Comparison of ENCODE assay signal across 9 cellular contexts in genomic region chr6:155154158-155154830, GRCh38.
DNase-seq lines count a peak whose midpoint lies in the region; TF ChIP-seq lines count a peak whose summit lies in the region.
"Had no signal": no experiment of that assay in that cellular context is flagged by ENCODE, and none has a peak within 500 bp of the region (broad histone marks: within the 10 kb centered on the region; RNA-seq: fewer than 3 reads in every experiment).

No MANE protein-coding gene starts in this region.

- WGBS in urinary bladder: 40% methylated on average over 11 of the region's 11 CpGs
- WGBS in adrenal gland, 4 donors: 67 to 75% (median 73%) methylated on average over 11 of the region's 11 CpGs

- CTCF ChIA-PET in GM10248 (lab: Yijun Ruan, JAX): interaction anchor here (0.7 to 2.2 kb wide), 9 partner anchors 9 to 478 kb away, joined by 3 to 6 read pairs (median 4); no protein-coding TSS in a partner anchor

- no peaks in the 10 kb centered on the region for H3K9me3 ChIP-seq in fibroblast of lung (ENCODE audit: control insufficient read depth, insufficient read depth, low read depth, low read length)
- no peaks in the 10 kb centered on the region for H3K9me3 ChIP-seq in adrenal gland (replicated peaks in 1 of 3)
- H3K9me3 ChIP-seq: HAP-1 had no signal

- H3K4me2 ChIP-seq in fibroblast of lung (ENCODE audit: extremely low read depth, insufficient read depth, low read length): peak overlapping the region; percentile 65

- POLR2A ChIA-PET in GM10248 (lab: Yijun Ruan, JAX): no interaction called here

- H3K4me1 ChIP-seq in fibroblast of lung (ENCODE audit: control insufficient read depth, extremely low read depth, insufficient read depth, low read length): peaks cover 14% of the 10 kb centered on the region
- no peaks in the 10 kb centered on the region for H3K4me1 ChIP-seq in urinary bladder (ENCODE audit: insufficient read depth)
- peaks cover 0 to 6% of the 10 kb centered on the region in 2 donors for H3K4me1 ChIP-seq in adrenal gland (replicated peaks in 1 of 2)

- H3K36me3 ChIP-seq in fibroblast of lung (ENCODE audit: control insufficient read depth, insufficient read depth, low read length): no peaks in the 10 kb centered on the region
- H3K36me3 ChIP-seq in urinary bladder (ENCODE audit: insufficient read depth): no peaks in the 10 kb centered on the region
- H3K36me3 ChIP-seq in adrenal gland (replicated peaks in 1 of 2): no peaks in the 10 kb centered on the region
- H3K36me3 ChIP-seq: HAP-1 had no signal

- TF ChIP-seq POLR2A in adrenal gland (IDR thresholded peaks at IDR 0.05): no peak

- peak overlapping the region; percentile 19 for H2AFZ ChIP-seq in fibroblast of lung (ENCODE audit: low read length)

- peak; percentile 81 for DNase-seq in AG20443 (ENCODE audit: low spot score)
- DNase-seq in HS-5 (ENCODE audit: low read depth): peak; percentile 81
- peak; percentile 45 for DNase-seq in SW480 (ENCODE audit: low spot score)
- peak; percentile 80 to 97 for DNase-seq in fibroblast of lung (ENCODE audit: low read depth in 2 of 2)
- no peak for DNase-seq in epidermal melanocyte (ENCODE audit: insufficient read length, low spot score)
- no peak for DNase-seq in GM10248 (ENCODE audit: extremely low spot score)
- no peak for DNase-seq in adrenal gland

- H3K27ac ChIP-seq in fibroblast of lung (ENCODE audit: insufficient read depth, low read length) (peak overlapping the region; percentile 94), urinary bladder (ENCODE audit: low read depth) (peak overlapping the region; percentile 70), adrenal gland (no peak overlapping the region)

- H3K79me2 ChIP-seq in fibroblast of lung (ENCODE audit: control insufficient read depth, insufficient read depth, low read length): no peaks in the 10 kb centered on the region

- peak overlapping the region; percentile 27 for H3K9ac ChIP-seq in fibroblast of lung (ENCODE audit: insufficient read depth, low read length)

- no peak for TF ChIP-seq CTCF in fibroblast of lung (conservative IDR thresholded peaks at IDR 0.05 in 1 of 2, IDR thresholded peaks at IDR 0.05 in 1 of 2; ENCODE audit: low read depth in 1 of 2, low read length in 2 of 2)
- no peak for TF ChIP-seq CTCF in GM10248 (IDR thresholded peaks at IDR 0.05; ENCODE audit: control extremely low read depth, extremely low read depth, low read depth, missing control alignments)
- TF ChIP-seq CTCF in adrenal gland (IDR thresholded peaks at IDR 0.05): no peak

- no peaks in the 10 kb centered on the region for H4K20me1 ChIP-seq in fibroblast of lung (ENCODE audit: control insufficient read depth, extremely low read depth, insufficient read depth, low read length)

- no peaks in the 10 kb centered on the region for H3K27me3 ChIP-seq in fibroblast of lung (ENCODE audit: control insufficient read depth, insufficient read depth, low read length)
- H3K27me3 ChIP-seq in adrenal gland: no peaks in the 10 kb centered on the region

- intact Hi-C loops in adrenal gland (cut with DNase I): no loop called here

- H3K4me3 ChIP-seq in fibroblast of lung (replicated peaks in 1 of 4; ENCODE audit: control extremely low read depth in 1 of 4, insufficient read depth in 1 of 4, low read depth in 3 of 4, low read length in 4 of 4) (peak overlapping the region in 1 of 4 experiments; percentile 26), urinary bladder (ENCODE audit: low read depth, low read length) (no peak overlapping the region), adrenal gland (no peak overlapping the region)
- H3K4me3 ChIP-seq: HAP-1 had no signal

Comparison
In these comparisons a context has a peak if more than half of its experiments do, and no peak if none do; other contexts are left out.
1. DNase-seq: peak in AG20443 (single experiment), HS-5 (single experiment), SW480 (single experiment) and fibroblast of lung (2 of 2); none in epidermal melanocyte (single experiment), GM10248 (single experiment) and adrenal gland (0 of 7).
2. H3K27ac ChIP-seq: peak in fibroblast of lung (single experiment) and urinary bladder (single experiment); none in adrenal gland (0 of 5).